Comparison of ENCODE assay signal across 11 cellular contexts in genomic region chr10:116688241-116688711, GRCh38. TPM values are rescaled to one million over a fixed set of nuclear protein-coding genes. Genes with fewer than 3 reads are reported as not detected.
DNase-seq lines count a peak whose midpoint lies in the region; ATAC-seq and TF ChIP-seq lines count a peak whose summit lies in the region.
"Had no signal": no experiment of that assay in that cellular context is flagged by ENCODE, and none has a peak within 500 bp of the region (broad histone marks: within the 10 kb centered on the region; RNA-seq: fewer than 3 reads in every experiment).

No MANE protein-coding gene starts in this region.

- ATAC-seq in activated CD4-positive, CD25-positive, alpha-beta regulatory T cell treated with anti-CD3 and anti-CD28 coated beads, Interleukin-2, amount 50 U/mL, for 24 hours: no peak

- H3K4me1 ChIP-seq in osteoblast (ENCODE audit: insufficient read depth, low read length) (peaks cover 18% of the 10 kb centered on the region), spleen (peaks cover 0 to 31% (median 2%) of the 10 kb centered on the region in 6 donors)

- TF ChIP-seq CTCF in AG10803 (conservative IDR thresholded peaks at IDR 0.05; ENCODE audit: low read length) (no peak), fibroblast of villous mesenchyme (IDR thresholded peaks at IDR 0.05; ENCODE audit: insufficient read depth, low read depth, low read length) (no peak), osteoblast (IDR thresholded peaks at IDR 0.05; ENCODE audit: extremely low read depth, low read depth, low read length) (no peak), spleen (IDR thresholded peaks at IDR 0.05 in 8 of 11, conservative IDR thresholded peaks at IDR 0.05 in 3 of 11) (no peak)

- peak overlapping the region; percentile 69 for H3K27ac ChIP-seq in osteoblast (ENCODE audit: low read depth, low read length)
- H3K27ac ChIP-seq in spleen: no peak overlapping the region

- H3K4me3 ChIP-seq in AG10803 (ENCODE audit: low read length): peak overlapping the region; percentile 23
- no peak overlapping the region for H3K4me3 ChIP-seq in fibroblast of villous mesenchyme (ENCODE audit: low read depth, low read length)
- peak overlapping the region; percentile 56 for H3K4me3 ChIP-seq in osteoblast (ENCODE audit: insufficient read depth, low read length)
- H3K4me3 ChIP-seq in spleen: no peak overlapping the region

- H3K9me3 ChIP-seq in osteoblast (ENCODE audit: low read depth, low read length) (no peaks in the 10 kb centered on the region), spleen (no peaks in the 10 kb centered on the region)

- no peaks in the 10 kb centered on the region for H4K20me1 ChIP-seq in osteoblast (ENCODE audit: insufficient read depth, low read length)

- intact Hi-C loops in spleen (cut with DNase I; ENCODE audit: low total_unique reads): loop anchor here (10.0 kb wide), 1 partner anchor 487 kb away; no protein-coding TSS in a partner anchor

- H3K36me3 ChIP-seq in osteoblast (ENCODE audit: insufficient read depth, low read length) (peaks cover 5% of the 10 kb centered on the region), spleen (no peaks in the 10 kb centered on the region)

- peak overlapping the region; percentile 83 for H2AFZ ChIP-seq in osteoblast (ENCODE audit: low read length)

- peak overlapping the region; percentile 84 for H3K4me2 ChIP-seq in osteoblast (ENCODE audit: insufficient read depth, low read length)

- H3K27me3 ChIP-seq in osteoblast (ENCODE audit: insufficient read depth, low read length) (no peaks in the 10 kb centered on the region), spleen (replicated peaks in 1 of 7) (no peaks in the 10 kb centered on the region)

- WGBS in spleen, 5 donors: 31 to 47% (median 37%) methylated on average over 7 of the region's 7 CpGs

- TF ChIP-seq POLR2A in spleen (IDR thresholded peaks at IDR 0.05): no peak

- H3K79me2 ChIP-seq in osteoblast (ENCODE audit: insufficient read depth, low read length): no peaks in the 10 kb centered on the region

- DNase-seq in AG10803 (ENCODE audit: low read depth): peak; percentile 52
- peak; percentile 75 for DNase-seq in OCI-M1 (lab: John Stamatoyannopoulos, UW)
- DNase-seq in fibroblast of villous mesenchyme (ENCODE audit: low read depth): peak; percentile 74
- DNase-seq in osteoblast (ENCODE audit: insufficient read length, low spot score, missing footprints): peak; percentile 96
- DNase-seq in spleen: no peak
- DNase-seq in GM19240 (ENCODE audit: insufficient read length, low spot score): no peak
- DNase-seq in NCI-H2107 (lab: John Stamatoyannopoulos, UW): no peak
- DNase-seq: activated T-cell treated with anti-CD3 and anti-CD28 coated beads for 4 hours; CD4-positive, alpha-beta memory T cell; NCI-H774 had no signal

RNA-seq across cellular contexts. Expression of gene HSPA12A, which starts 54.1 kb away (rescaled TPM):
- total RNA-seq in fibroblast of villous mesenchyme (22.9 and 35.4 TPM in 2 replicates), osteoblast (10.0 and 10.9 TPM in 2 replicates), spleen (10 to 100 TPM in 4 of 7 donors, 1 to 10 TPM in 3; 5.6 to 16.5 (median 11.0) TPM)
- polyA plus RNA-seq in spleen: 1 to 10 TPM; 1.5 to 3.6 (median 1.8) TPM

Comparison
In these comparisons a context has a peak if more than half of its experiments do, and no peak if none do; other contexts are left out.
1. DNase-seq: peak in AG10803 (single experiment), OCI-M1 (single experiment), fibroblast of villous mesenchyme (single experiment) and osteoblast (single experiment); none in spleen (single experiment), GM19240 (single experiment) and NCI-H2107 (single experiment).
2. H3K4me3 ChIP-seq: peak in AG10803 (single experiment) and osteoblast (single experiment); none in fibroblast of villous mesenchyme (single experiment) and spleen (0 of 8).